1 cellular context compared by ENCODE assay signal in genomic region chr6:107084446-107084845, GRCh38. TPM values are rescaled to one million over a fixed set of nuclear protein-coding genes. Genes with fewer than 3 reads are reported as not detected.
"Had no signal": no experiment of that assay in that cellular context is flagged by ENCODE, and none has a peak within 500 bp of the region (broad histone marks: within the 10 kb centered on the region; RNA-seq: fewer than 3 reads in every experiment).

No MANE protein-coding gene starts in this region.

RNA-seq across cellular contexts. Expression of gene MTRES1, which starts 56.4 kb away (rescaled TPM):
- total RNA-seq: ascending aorta had no signal
